Comparison of ENCODE assay signal across 1 cellular context in the genomic region with DNA sequence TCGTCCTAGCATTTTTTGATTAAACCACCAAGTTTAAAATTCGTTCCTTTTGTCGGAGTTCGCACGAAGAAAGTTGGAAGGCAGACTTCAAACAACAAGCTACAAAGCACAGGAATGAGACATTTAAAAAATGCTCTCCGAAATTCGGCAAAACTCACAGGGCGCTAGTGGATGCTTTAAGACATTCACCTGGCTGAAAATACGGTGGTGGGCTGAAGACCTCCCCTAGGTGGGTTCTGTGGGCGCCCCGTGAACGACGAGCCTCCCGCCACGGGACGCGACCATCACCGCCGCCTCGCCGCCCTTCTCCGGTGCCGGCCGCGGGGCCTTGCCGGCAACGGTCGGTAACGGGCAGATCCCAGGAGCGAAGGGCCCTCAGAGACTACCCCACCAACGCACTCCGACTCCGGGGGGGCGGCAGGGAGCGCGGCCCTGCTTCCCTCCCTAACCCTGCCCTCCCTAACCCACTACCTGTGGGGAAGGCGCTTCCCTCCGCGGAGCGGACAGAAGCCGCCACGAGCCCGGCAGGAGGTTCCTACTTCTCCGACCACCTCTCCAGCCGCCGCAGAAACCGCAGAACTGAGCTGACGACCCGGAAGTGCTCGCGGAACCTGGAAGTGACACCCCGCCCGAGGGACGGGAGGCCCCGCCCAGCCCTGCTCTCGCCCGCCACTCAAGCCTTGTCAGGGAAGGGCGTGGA.
TF ChIP-seq lines count a peak whose summit lies in the region.

A gene with protein sequence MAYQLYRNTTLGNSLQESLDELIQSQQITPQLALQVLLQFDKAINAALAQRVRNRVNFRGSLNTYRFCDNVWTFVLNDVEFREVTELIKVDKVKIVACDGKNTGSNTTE (minus strand): TSS at position 581 of the 700 bp plus-strand sequence. CDS start 5,238 bp downstream, outside the sequence.

TF ChIP-seq in HepG2, 621 proteins besides CTCF, POLR2A, EP300 and RAD21 (continued from another document and continues in another):
- TF ChIP-seq, protein P1, sequence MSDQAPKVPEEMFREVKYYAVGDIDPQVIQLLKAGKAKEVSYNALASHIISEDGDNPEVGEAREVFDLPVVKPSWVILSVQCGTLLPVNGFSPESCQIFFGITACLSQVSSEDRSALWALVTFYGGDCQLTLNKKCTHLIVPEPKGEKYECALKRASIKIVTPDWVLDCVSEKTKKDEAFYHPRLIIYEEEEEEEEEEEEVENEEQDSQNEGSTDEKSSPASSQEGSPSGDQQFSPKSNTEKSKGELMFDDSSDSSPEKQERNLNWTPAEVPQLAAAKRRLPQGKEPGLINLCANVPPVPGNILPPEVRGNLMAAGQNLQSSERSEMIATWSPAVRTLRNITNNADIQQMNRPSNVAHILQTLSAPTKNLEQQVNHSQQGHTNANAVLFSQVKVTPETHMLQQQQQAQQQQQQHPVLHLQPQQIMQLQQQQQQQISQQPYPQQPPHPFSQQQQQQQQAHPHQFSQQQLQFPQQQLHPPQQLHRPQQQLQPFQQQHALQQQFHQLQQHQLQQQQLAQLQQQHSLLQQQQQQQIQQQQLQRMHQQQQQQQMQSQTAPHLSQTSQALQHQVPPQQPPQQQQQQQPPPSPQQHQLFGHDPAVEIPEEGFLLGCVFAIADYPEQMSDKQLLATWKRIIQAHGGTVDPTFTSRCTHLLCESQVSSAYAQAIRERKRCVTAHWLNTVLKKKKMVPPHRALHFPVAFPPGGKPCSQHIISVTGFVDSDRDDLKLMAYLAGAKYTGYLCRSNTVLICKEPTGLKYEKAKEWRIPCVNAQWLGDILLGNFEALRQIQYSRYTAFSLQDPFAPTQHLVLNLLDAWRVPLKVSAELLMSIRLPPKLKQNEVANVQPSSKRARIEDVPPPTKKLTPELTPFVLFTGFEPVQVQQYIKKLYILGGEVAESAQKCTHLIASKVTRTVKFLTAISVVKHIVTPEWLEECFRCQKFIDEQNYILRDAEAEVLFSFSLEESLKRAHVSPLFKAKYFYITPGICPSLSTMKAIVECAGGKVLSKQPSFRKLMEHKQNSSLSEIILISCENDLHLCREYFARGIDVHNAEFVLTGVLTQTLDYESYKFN (CRISPR knock-in tag; conservative IDR thresholded peaks at IDR 0.05), result peak; percentile 35; the same call in 1 of the 2 replicates
- TF ChIP-seq, protein P2, sequence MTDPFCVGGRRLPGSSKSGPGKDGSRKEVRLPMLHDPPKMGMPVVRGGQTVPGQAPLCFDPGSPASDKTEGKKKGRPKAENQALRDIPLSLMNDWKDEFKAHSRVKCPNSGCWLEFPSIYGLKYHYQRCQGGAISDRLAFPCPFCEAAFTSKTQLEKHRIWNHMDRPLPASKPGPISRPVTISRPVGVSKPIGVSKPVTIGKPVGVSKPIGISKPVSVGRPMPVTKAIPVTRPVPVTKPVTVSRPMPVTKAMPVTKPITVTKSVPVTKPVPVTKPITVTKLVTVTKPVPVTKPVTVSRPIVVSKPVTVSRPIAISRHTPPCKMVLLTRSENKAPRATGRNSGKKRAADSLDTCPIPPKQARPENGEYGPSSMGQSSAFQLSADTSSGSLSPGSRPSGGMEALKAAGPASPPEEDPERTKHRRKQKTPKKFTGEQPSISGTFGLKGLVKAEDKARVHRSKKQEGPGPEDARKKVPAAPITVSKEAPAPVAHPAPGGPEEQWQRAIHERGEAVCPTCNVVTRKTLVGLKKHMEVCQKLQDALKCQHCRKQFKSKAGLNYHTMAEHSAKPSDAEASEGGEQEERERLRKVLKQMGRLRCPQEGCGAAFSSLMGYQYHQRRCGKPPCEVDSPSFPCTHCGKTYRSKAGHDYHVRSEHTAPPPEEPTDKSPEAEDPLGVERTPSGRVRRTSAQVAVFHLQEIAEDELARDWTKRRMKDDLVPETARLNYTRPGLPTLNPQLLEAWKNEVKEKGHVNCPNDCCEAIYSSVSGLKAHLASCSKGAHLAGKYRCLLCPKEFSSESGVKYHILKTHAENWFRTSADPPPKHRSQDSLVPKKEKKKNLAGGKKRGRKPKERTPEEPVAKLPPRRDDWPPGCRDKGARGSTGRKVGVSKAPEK (CRISPR knock-in tag; IDR thresholded peaks at IDR 0.05; ENCODE audit: borderline replicate concordance), result 0 out of 2 replicates have a peak, but pooled peaks have one; percentile 56
- no peak for TF ChIP-seq ZEB1 (IDR thresholded peaks at IDR 0.05; ENCODE audit: insufficient replicate concordance, low read depth)
- no peak for TF ChIP-seq SSRP1 (CRISPR knock-in tag; IDR thresholded peaks at IDR 0.05)
- no peak for TF ChIP-seq SETDB1 (CRISPR knock-in tag; IDR thresholded peaks at IDR 0.05; ENCODE audit: borderline replicate concordance)
- 0 out of 2 replicates have a peak, but pooled peaks have one; percentile 45 for TF ChIP-seq ZNF329 (CRISPR knock-in tag; IDR thresholded peaks at IDR 0.05; ENCODE audit: low read depth)
- TF ChIP-seq FOSL2 (CRISPR knock-in tag; IDR thresholded peaks at IDR 0.05), result no peak; the same call in 1 of the 2 replicates
- TF ChIP-seq KLF9 (CRISPR knock-in tag; IDR thresholded peaks at IDR 0.05; ENCODE audit: low read depth), result no peak
- no peak for TF ChIP-seq ZNF569 (CRISPR knock-in tag; IDR thresholded peaks at IDR 0.05; ENCODE audit: borderline replicate concordance)
- TF ChIP-seq HOXD1 (CRISPR knock-in tag; IDR thresholded peaks at IDR 0.05), result no peak
- TF ChIP-seq, protein P3, sequence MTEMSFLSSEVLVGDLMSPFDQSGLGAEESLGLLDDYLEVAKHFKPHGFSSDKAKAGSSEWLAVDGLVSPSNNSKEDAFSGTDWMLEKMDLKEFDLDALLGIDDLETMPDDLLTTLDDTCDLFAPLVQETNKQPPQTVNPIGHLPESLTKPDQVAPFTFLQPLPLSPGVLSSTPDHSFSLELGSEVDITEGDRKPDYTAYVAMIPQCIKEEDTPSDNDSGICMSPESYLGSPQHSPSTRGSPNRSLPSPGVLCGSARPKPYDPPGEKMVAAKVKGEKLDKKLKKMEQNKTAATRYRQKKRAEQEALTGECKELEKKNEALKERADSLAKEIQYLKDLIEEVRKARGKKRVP (CRISPR knock-in tag; IDR thresholded peaks at IDR 0.05), result no peak
- TF ChIP-seq ZNF782 (CRISPR knock-in tag; IDR thresholded peaks at IDR 0.05; ENCODE audit: borderline replicate concordance), result peak; percentile 94
- TF ChIP-seq, protein P4, sequence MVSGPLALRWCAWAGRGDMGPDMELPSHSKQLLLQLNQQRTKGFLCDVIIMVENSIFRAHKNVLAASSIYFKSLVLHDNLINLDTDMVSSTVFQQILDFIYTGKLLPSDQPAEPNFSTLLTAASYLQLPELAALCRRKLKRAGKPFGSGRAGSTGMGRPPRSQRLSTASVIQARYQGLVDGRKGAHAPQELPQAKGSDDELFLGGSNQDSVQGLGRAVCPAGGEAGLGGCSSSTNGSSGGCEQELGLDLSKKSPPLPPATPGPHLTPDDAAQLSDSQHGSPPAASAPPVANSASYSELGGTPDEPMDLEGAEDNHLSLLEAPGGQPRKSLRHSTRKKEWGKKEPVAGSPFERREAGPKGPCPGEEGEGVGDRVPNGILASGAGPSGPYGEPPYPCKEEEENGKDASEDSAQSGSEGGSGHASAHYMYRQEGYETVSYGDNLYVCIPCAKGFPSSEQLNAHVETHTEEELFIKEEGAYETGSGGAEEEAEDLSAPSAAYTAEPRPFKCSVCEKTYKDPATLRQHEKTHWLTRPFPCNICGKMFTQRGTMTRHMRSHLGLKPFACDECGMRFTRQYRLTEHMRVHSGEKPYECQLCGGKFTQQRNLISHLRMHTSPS (CRISPR knock-in tag; IDR thresholded peaks at IDR 0.05; ENCODE audit: low read depth), result no peak
- TF ChIP-seq MED1 (CRISPR knock-in tag; IDR thresholded peaks at IDR 0.05), result peak; percentile 45; the same call in 1 of the 2 replicates
- TF ChIP-seq NR2F1 (CRISPR knock-in tag; IDR thresholded peaks at IDR 0.05), result no peak
- TF ChIP-seq, protein P5, sequence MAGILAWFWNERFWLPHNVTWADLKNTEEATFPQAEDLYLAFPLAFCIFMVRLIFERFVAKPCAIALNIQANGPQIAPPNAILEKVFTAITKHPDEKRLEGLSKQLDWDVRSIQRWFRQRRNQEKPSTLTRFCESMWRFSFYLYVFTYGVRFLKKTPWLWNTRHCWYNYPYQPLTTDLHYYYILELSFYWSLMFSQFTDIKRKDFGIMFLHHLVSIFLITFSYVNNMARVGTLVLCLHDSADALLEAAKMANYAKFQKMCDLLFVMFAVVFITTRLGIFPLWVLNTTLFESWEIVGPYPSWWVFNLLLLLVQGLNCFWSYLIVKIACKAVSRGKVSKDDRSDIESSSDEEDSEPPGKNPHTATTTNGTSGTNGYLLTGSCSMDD (CRISPR knock-in tag; IDR thresholded peaks at IDR 0.05), result no peak
- TF ChIP-seq MAFF (IDR thresholded peaks at IDR 0.05; ENCODE audit: low read depth, low read length), result no peak
- no peak for TF ChIP-seq FOXA1 (IDR thresholded peaks at IDR 0.05)
- TF ChIP-seq FOXA1 (CRISPR knock-in tag; IDR thresholded peaks at IDR 0.05), result no peak
- TF ChIP-seq ZNF781 (CRISPR knock-in tag; IDR thresholded peaks at IDR 0.05; ENCODE audit: borderline replicate concordance, not compliant biosample characterization), result peak; percentile 68
- TF ChIP-seq, protein P6, sequence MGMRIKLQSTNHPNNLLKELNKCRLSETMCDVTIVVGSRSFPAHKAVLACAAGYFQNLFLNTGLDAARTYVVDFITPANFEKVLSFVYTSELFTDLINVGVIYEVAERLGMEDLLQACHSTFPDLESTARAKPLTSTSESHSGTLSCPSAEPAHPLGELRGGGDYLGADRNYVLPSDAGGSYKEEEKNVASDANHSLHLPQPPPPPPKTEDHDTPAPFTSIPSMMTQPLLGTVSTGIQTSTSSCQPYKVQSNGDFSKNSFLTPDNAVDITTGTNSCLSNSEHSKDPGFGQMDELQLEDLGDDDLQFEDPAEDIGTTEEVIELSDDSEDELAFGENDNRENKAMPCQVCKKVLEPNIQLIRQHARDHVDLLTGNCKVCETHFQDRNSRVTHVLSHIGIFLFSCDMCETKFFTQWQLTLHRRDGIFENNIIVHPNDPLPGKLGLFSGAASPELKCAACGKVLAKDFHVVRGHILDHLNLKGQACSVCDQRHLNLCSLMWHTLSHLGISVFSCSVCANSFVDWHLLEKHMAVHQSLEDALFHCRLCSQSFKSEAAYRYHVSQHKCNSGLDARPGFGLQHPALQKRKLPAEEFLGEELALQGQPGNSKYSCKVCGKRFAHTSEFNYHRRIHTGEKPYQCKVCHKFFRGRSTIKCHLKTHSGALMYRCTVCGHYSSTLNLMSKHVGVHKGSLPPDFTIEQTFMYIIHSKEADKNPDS (CRISPR knock-in tag; IDR thresholded peaks at IDR 0.05), result no peak
- TF ChIP-seq KAT2B (IDR thresholded peaks at IDR 0.05; ENCODE audit: borderline replicate concordance, low read depth, low read length), result no peak
- TF ChIP-seq, protein P7, sequence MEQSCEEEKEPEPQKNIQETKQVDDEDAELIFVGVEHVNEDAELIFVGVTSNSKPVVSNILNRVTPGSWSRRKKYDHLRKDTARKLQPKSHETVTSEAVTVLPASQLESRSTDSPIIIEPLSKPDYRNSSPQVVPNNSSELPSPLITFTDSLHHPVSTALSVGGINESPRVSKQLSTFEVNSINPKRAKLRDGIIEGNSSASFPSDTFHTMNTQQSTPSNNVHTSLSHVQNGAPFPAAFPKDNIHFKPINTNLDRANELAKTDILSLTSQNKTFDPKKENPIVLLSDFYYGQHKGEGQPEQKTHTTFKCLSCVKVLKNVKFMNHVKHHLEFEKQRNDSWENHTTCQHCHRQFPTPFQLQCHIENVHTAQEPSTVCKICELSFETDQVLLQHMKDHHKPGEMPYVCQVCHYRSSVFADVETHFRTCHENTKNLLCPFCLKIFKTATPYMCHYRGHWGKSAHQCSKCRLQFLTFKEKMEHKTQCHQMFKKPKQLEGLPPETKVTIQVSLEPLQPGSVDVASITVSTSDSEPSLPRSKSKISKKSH (CRISPR knock-in tag; IDR thresholded peaks at IDR 0.05; ENCODE audit: borderline replicate concordance), result peak; percentile 88
- TF ChIP-seq ZBTB7B (CRISPR knock-in tag; IDR thresholded peaks at IDR 0.05), result no peak
- TF ChIP-seq AGO2 (optimal IDR thresholded peaks at IDR 0.05; ENCODE audit: low read depth, low read length), result peak; percentile 94
- no peak for TF ChIP-seq ZNF143 (CRISPR knock-in tag; IDR thresholded peaks at IDR 0.05)
- TF ChIP-seq RFX5 (IDR thresholded peaks at IDR 0.05; ENCODE audit: low read depth, low read length), result no peak
- no peak for TF ChIP-seq HOXA9 (CRISPR knock-in tag; IDR thresholded peaks at IDR 0.05; ENCODE audit: borderline replicate concordance)
- TF ChIP-seq ZNF713 (CRISPR knock-in tag; IDR thresholded peaks at IDR 0.05), result no peak
- 0 out of 2 replicates have a peak, but pooled peaks have one; percentile 25 for TF ChIP-seq CHD2 (IDR thresholded peaks at IDR 0.05; ENCODE audit: low read depth, low read length)
- peak; percentile 71; the same call in 1 of the 2 replicates for TF ChIP-seq ZNF317 (CRISPR knock-in tag; IDR thresholded peaks at IDR 0.05)
- TF ChIP-seq, protein P8, sequence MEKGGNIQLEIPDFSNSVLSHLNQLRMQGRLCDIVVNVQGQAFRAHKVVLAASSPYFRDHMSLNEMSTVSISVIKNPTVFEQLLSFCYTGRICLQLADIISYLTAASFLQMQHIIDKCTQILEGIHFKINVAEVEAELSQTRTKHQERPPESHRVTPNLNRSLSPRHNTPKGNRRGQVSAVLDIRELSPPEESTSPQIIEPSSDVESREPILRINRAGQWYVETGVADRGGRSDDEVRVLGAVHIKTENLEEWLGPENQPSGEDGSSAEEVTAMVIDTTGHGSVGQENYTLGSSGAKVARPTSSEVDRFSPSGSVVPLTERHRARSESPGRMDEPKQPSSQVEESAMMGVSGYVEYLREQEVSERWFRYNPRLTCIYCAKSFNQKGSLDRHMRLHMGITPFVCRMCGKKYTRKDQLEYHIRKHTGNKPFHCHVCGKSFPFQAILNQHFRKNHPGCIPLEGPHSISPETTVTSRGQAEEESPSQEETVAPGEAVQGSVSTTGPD (CRISPR knock-in tag; IDR thresholded peaks at IDR 0.05), result no peak
- peak; percentile 77; the same call in 1 of the 2 replicates for TF ChIP-seq RNF2 (conservative IDR thresholded peaks at IDR 0.05; ENCODE audit: low read depth)
- no peak; the same call in 1 of the 2 replicates for TF ChIP-seq ZNF446 (CRISPR knock-in tag; IDR thresholded peaks at IDR 0.05)
- no peak for TF ChIP-seq ZC3H13 (CRISPR knock-in tag; IDR thresholded peaks at IDR 0.05)
- TF ChIP-seq, protein P9, sequence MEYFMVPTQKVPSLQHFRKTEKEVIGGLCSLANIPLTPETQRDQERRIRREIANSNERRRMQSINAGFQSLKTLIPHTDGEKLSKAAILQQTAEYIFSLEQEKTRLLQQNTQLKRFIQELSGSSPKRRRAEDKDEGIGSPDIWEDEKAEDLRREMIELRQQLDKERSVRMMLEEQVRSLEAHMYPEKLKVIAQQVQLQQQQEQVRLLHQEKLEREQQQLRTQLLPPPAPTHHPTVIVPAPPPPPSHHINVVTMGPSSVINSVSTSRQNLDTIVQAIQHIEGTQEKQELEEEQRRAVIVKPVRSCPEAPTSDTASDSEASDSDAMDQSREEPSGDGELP (IDR thresholded peaks at IDR 0.05; ENCODE audit: borderline replicate concordance, low read depth), result peak; percentile 12; the same call in 1 of the 2 replicates
- no peak for TF ChIP-seq ZNF160 (CRISPR knock-in tag; IDR thresholded peaks at IDR 0.05)
- no peak for TF ChIP-seq TP53 (CRISPR knock-in tag; conservative IDR thresholded peaks at IDR 0.05)
